ENCODE assay signal across 1 cellular context in genomic region chr12:4604684-4605193, GRCh38.
TF ChIP-seq lines count a peak whose summit lies in the region.

No MANE protein-coding gene starts in this region.

TF ChIP-seq in GM12878, 131 proteins besides CTCF, POLR2A, EP300 and RAD21 (continued from another document and continues in another):
- TF ChIP-seq, protein P1, sequence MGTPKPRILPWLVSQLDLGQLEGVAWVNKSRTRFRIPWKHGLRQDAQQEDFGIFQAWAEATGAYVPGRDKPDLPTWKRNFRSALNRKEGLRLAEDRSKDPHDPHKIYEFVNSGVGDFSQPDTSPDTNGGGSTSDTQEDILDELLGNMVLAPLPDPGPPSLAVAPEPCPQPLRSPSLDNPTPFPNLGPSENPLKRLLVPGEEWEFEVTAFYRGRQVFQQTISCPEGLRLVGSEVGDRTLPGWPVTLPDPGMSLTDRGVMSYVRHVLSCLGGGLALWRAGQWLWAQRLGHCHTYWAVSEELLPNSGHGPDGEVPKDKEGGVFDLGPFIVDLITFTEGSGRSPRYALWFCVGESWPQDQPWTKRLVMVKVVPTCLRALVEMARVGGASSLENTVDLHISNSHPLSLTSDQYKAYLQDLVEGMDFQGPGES (IDR thresholded peaks at IDR 0.05): 0 out of 2 replicates have a peak, but pooled peaks have one; percentile 29
- no peak for TF ChIP-seq ATF3 (IDR thresholded peaks at IDR 0.05; ENCODE audit: borderline replicate concordance, extremely low read depth, low read depth, low read length)
- TF ChIP-seq, protein P2, sequence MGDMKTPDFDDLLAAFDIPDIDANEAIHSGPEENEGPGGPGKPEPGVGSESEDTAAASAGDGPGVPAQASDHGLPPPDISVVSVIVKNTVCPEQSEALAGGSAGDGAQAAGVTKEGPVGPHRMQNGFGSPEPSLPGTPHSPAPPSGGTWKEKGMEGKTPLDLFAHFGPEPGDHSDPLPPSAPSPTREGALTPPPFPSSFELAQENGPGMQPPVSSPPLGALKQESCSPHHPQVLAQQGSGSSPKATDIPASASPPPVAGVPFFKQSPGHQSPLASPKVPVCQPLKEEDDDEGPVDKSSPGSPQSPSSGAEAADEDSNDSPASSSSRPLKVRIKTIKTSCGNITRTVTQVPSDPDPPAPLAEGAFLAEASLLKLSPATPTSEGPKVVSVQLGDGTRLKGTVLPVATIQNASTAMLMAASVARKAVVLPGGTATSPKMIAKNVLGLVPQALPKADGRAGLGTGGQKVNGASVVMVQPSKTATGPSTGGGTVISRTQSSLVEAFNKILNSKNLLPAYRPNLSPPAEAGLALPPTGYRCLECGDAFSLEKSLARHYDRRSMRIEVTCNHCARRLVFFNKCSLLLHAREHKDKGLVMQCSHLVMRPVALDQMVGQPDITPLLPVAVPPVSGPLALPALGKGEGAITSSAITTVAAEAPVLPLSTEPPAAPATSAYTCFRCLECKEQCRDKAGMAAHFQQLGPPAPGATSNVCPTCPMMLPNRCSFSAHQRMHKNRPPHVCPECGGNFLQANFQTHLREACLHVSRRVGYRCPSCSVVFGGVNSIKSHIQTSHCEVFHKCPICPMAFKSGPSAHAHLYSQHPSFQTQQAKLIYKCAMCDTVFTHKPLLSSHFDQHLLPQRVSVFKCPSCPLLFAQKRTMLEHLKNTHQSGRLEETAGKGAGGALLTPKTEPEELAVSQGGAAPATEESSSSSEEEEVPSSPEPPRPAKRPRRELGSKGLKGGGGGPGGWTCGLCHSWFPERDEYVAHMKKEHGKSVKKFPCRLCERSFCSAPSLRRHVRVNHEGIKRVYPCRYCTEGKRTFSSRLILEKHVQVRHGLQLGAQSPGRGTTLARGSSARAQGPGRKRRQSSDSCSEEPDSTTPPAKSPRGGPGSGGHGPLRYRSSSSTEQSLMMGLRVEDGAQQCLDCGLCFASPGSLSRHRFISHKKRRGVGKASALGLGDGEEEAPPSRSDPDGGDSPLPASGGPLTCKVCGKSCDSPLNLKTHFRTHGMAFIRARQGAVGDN (IDR thresholded peaks at IDR 0.05): peak; percentile 48; the same call in 1 of the 2 replicates
- TF ChIP-seq YBX1 (IDR thresholded peaks at IDR 0.05): no peak
- peak; percentile 76 for TF ChIP-seq RELB (IDR thresholded peaks at IDR 0.05; ENCODE audit: low read depth)
- peak; percentile 91; the same call in 1 of the 2 replicates for TF ChIP-seq STAT1 (conservative IDR thresholded peaks at IDR 0.05)
- TF ChIP-seq WRNIP1 (IDR thresholded peaks at IDR 0.05; ENCODE audit: borderline replicate concordance, low read depth, low read length): 0 out of 2 replicates have a peak, but pooled peaks have one; percentile 80
- TF ChIP-seq, protein P3, sequence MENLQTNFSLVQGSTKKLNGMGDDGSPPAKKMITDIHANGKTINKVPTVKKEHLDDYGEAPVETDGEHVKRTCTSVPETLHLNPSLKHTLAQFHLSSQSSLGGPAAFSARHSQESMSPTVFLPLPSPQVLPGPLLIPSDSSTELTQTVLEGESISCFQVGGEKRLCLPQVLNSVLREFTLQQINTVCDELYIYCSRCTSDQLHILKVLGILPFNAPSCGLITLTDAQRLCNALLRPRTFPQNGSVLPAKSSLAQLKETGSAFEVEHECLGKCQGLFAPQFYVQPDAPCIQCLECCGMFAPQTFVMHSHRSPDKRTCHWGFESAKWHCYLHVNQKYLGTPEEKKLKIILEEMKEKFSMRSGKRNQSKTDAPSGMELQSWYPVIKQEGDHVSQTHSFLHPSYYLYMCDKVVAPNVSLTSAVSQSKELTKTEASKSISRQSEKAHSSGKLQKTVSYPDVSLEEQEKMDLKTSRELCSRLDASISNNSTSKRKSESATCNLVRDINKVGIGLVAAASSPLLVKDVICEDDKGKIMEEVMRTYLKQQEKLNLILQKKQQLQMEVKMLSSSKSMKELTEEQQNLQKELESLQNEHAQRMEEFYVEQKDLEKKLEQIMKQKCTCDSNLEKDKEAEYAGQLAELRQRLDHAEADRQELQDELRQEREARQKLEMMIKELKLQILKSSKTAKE (IDR thresholded peaks at IDR 0.05; ENCODE audit: low read depth, poor library complexity, severe bottlenecking): no peak
- TF ChIP-seq, protein P4, sequence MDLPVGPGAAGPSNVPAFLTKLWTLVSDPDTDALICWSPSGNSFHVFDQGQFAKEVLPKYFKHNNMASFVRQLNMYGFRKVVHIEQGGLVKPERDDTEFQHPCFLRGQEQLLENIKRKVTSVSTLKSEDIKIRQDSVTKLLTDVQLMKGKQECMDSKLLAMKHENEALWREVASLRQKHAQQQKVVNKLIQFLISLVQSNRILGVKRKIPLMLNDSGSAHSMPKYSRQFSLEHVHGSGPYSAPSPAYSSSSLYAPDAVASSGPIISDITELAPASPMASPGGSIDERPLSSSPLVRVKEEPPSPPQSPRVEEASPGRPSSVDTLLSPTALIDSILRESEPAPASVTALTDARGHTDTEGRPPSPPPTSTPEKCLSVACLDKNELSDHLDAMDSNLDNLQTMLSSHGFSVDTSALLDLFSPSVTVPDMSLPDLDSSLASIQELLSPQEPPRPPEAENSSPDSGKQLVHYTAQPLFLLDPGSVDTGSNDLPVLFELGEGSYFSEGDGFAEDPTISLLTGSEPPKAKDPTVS (IDR thresholded peaks at IDR 0.05; ENCODE audit: low read depth, low read length): no peak
- TF ChIP-seq, protein P5, sequence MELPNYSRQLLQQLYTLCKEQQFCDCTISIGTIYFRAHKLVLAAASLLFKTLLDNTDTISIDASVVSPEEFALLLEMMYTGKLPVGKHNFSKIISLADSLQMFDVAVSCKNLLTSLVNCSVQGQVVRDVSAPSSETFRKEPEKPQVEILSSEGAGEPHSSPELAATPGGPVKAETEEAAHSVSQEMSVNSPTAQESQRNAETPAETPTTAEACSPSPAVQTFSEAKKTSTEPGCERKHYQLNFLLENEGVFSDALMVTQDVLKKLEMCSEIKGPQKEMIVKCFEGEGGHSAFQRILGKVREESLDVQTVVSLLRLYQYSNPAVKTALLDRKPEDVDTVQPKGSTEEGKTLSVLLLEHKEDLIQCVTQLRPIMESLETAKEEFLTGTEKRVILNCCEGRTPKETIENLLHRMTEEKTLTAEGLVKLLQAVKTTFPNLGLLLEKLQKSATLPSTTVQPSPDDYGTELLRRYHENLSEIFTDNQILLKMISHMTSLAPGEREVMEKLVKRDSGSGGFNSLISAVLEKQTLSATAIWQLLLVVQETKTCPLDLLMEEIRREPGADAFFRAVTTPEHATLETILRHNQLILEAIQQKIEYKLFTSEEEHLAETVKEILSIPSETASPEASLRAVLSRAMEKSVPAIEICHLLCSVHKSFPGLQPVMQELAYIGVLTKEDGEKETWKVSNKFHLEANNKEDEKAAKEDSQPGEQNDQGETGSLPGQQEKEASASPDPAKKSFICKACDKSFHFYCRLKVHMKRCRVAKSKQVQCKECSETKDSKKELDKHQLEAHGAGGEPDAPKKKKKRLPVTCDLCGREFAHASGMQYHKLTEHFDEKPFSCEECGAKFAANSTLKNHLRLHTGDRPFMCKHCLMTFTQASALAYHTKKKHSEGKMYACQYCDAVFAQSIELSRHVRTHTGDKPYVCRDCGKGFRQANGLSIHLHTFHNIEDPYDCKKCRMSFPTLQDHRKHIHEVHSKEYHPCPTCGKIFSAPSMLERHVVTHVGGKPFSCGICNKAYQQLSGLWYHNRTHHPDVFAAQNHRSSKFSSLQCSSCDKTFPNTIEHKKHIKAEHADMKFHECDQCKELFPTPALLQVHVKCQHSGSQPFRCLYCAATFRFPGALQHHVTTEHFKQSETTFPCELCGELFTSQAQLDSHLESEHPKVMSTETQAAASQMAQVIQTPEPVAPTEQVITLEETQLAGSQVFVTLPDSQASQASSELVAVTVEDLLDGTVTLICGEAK (IDR thresholded peaks at IDR 0.05; ENCODE audit: borderline replicate concordance): no peak
- peak; percentile 67; the same call in 1 of the 2 replicates for TF ChIP-seq BACH1 (IDR thresholded peaks at IDR 0.05; ENCODE audit: borderline replicate concordance)
- no peak for TF ChIP-seq NR2F1 (conservative IDR thresholded peaks at IDR 0.05)
- no peak for TF ChIP-seq CBX3 (IDR thresholded peaks at IDR 0.05; ENCODE audit: borderline replicate concordance, low read depth)
- no peak for TF ChIP-seq RFX5 (IDR thresholded peaks at IDR 0.05; ENCODE audit: low read depth, low read length)
- no peak for TF ChIP-seq NFYA (IDR thresholded peaks at IDR 0.05; ENCODE audit: borderline replicate concordance, low read depth, low read length)
- no peak for TF ChIP-seq ETV6 (conservative IDR thresholded peaks at IDR 0.05 in 1 of 2, IDR thresholded peaks at IDR 0.05 in 1 of 2; ENCODE audit: borderline replicate concordance in 1 of 2, low read depth in 1 of 2)
- TF ChIP-seq IKZF2 (IDR thresholded peaks at IDR 0.05): 0 out of 4 replicates have a peak, but pooled peaks have one; percentile 34 to 48
- TF ChIP-seq RUNX3 (IDR thresholded peaks at IDR 0.05; ENCODE audit: low read length): peak; percentile 52; the same call in 1 of the 2 replicates
- TF ChIP-seq CREB1 (IDR thresholded peaks at IDR 0.05; ENCODE audit: low read depth): peak; percentile 62
- TF ChIP-seq ASH2L (IDR thresholded peaks at IDR 0.05; ENCODE audit: borderline replicate concordance, low read depth): 0 out of 2 replicates have a peak, but pooled peaks have one; percentile 76
- peak; percentile 64; the same call in 1 of the 2 replicates for TF ChIP-seq PML (IDR thresholded peaks at IDR 0.05; ENCODE audit: low read length)
- TF ChIP-seq TCF12 (IDR thresholded peaks at IDR 0.05; ENCODE audit: low read depth, low read length): peak; percentile 71; the same call in 1 of the 2 replicates
- TF ChIP-seq MEF2A (IDR thresholded peaks at IDR 0.05; ENCODE audit: insufficient read depth, low read depth, low read length): no peak
- TF ChIP-seq TARDBP (IDR thresholded peaks at IDR 0.05; ENCODE audit: borderline replicate concordance): no peak
- TF ChIP-seq NR2C2 (IDR thresholded peaks at IDR 0.05; ENCODE audit: borderline replicate concordance, control insufficient read depth, insufficient read length, low read depth): no peak
- no peak for TF ChIP-seq RCOR1 (conservative IDR thresholded peaks at IDR 0.05; ENCODE audit: low read depth, low read length)
- TF ChIP-seq SMC3 (IDR thresholded peaks at IDR 0.05; ENCODE audit: borderline replicate concordance, low read length): peak; percentile 53; the same call in 1 of the 2 replicates
- no peak for TF ChIP-seq NRF1 (conservative IDR thresholded peaks at IDR 0.05; ENCODE audit: low read depth, low read length)
- TF ChIP-seq ZNF207 (IDR thresholded peaks at IDR 0.05; ENCODE audit: borderline replicate concordance): peak; percentile 79; the same call in 1 of the 2 replicates
- no peak for TF ChIP-seq FOXM1 (IDR thresholded peaks at IDR 0.05; ENCODE audit: low read depth, low read length)
- TF ChIP-seq BCLAF1 (IDR thresholded peaks at IDR 0.05): no peak
- no peak for TF ChIP-seq MTA2 (IDR thresholded peaks at IDR 0.05; ENCODE audit: low read depth)
- TF ChIP-seq TBL1XR1 (IDR thresholded peaks at IDR 0.05; ENCODE audit: low read depth, low read length): no peak
- TF ChIP-seq ZNF384 (IDR thresholded peaks at IDR 0.05; ENCODE audit: borderline replicate concordance, low read depth, low read length): no peak
- TF ChIP-seq, protein P6, sequence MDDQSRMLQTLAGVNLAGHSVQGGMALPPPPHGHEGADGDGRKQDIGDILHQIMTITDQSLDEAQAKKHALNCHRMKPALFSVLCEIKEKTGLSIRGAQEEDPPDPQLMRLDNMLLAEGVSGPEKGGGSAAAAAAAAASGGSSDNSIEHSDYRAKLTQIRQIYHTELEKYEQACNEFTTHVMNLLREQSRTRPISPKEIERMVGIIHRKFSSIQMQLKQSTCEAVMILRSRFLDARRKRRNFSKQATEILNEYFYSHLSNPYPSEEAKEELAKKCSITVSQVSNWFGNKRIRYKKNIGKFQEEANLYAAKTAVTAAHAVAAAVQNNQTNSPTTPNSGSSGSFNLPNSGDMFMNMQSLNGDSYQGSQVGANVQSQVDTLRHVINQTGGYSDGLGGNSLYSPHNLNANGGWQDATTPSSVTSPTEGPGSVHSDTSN (IDR thresholded peaks at IDR 0.05; ENCODE audit: insufficient replicate concordance, low read depth, low read length): no peak
- no peak for TF ChIP-seq NR2C1 (IDR thresholded peaks at IDR 0.05)
- peak; percentile 70; the same call in 1 of the 2 replicates for TF ChIP-seq IKZF1 (conservative IDR thresholded peaks at IDR 0.05)
- TF ChIP-seq HDAC2 (IDR thresholded peaks at IDR 0.05): no peak
